In the genomic region with DNA sequence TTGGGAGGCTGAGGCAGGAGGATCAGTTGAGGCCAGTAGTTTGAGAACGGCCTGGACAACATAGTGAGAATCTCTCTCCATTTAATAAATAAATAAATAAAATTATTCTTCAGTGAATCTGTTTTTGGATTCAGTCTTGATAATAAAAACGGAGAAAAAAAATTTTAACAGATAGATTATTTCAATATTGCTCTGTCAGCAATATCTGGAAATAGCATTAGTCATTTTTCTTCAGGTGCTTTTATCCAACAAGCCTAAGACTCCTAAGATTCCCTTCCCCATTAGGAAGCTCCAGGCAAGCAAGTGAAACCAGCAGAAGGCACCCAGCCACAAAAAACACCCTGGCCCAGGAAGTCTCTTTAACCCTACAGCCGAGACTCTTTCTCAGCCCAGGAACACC, we compare ENCODE assay signal across 25 cellular contexts.
"Had no signal": no experiment of that assay in that cellular context is flagged by ENCODE, and none has a peak within 500 bp of the region (broad histone marks: within the 10 kb centered on the region; RNA-seq: fewer than 3 reads in every experiment).

No MANE protein-coding gene starts in this region.

- DNase-seq: effector memory CD8-positive, alpha-beta T cell; erythroblast; hypothalamus; immature natural killer cell; kidney; mesenchymal stem cell; midbrain; naive thymus-derived CD8-positive, alpha-beta T cell; nephron progenitor cell; nucleus accumbens; psoas muscle; right cardiac atrium; spleen; stimulated activated CD4-positive, alpha-beta T cell treated with anti-CD3 and anti-CD28 coated beads, Interleukin-4, amount 100 ng/mL, for 4 hours; stimulated activated naive CD8-positive, alpha-beta T cell treated with anti-CD3 and anti-CD28 coated beads, Interleukin-15, Interleukin-2, amounts not matched to agents 100 U/mL and 50 U/mL, for 24 hours; substantia nigra; testis; tibial artery; upper lobe of left lung had no signal

- H3K27ac Mint-ChIP-seq: immature natural killer cell; naive thymus-derived CD8-positive, alpha-beta T cell; nephron progenitor cell; stimulated activated memory B cell treated with anti-CD40 and anti-IgM and Interleukin-4, amounts not matched to agents 10 μg/mL and 1 μg/mL and 100 μg/mL, for 72 hours had no signal

- ATAC-seq: effector memory CD8-positive, alpha-beta T cell; left lobe of liver; naive thymus-derived CD8-positive, alpha-beta T cell; psoas muscle; right cardiac atrium; stimulated activated memory B cell treated with anti-CD40 and anti-IgM and Interleukin-4, amounts not matched to agents 10 μg/mL and 1 μg/mL and 100 μg/mL, for 72 hours; stimulated activated naive CD8-positive, alpha-beta T cell treated with anti-CD3 and anti-CD28 coated beads, Interleukin-15, Interleukin-2, amounts not matched to agents 100 U/mL and 50 U/mL, for 24 hours had no signal

- H3K27me3 Mint-ChIP-seq: effector memory CD8-positive, alpha-beta T cell; naive thymus-derived CD8-positive, alpha-beta T cell; stimulated activated memory B cell treated with anti-CD40 and anti-IgM and Interleukin-4, amounts not matched to agents 10 μg/mL and 1 μg/mL and 100 μg/mL, for 72 hours had no signal

- H3K36me3 ChIP-seq: spleen, tibial artery, upper lobe of left lung had no signal

- H3K9me3 ChIP-seq: psoas muscle, spleen, testis, tibial artery, upper lobe of left lung had no signal

- H3K4me3 ChIP-seq: coronary artery, lung, psoas muscle, skin epidermis, spleen, testis, tibial artery, upper lobe of left lung had no signal

- H3K27me3 ChIP-seq: spleen, testis, tibial artery, upper lobe of left lung had no signal

- H3K9me3 Mint-ChIP-seq: effector memory CD8-positive, alpha-beta T cell; immature natural killer cell; naive thymus-derived CD8-positive, alpha-beta T cell; nephron progenitor cell; stimulated activated memory B cell treated with anti-CD40 and anti-IgM and Interleukin-4, amounts not matched to agents 10 μg/mL and 1 μg/mL and 100 μg/mL, for 72 hours had no signal

- H3K27ac ChIP-seq: coronary artery, psoas muscle, spleen, testis, upper lobe of left lung had no signal

- FAIRE-seq: kidney, urothelium cell line had no signal

- H3K4me3 Mint-ChIP-seq: effector memory CD8-positive, alpha-beta T cell; immature natural killer cell; naive thymus-derived CD8-positive, alpha-beta T cell; nephron progenitor cell; stimulated activated memory B cell treated with anti-CD40 and anti-IgM and Interleukin-4, amounts not matched to agents 10 μg/mL and 1 μg/mL and 100 μg/mL, for 72 hours had no signal
